11 cellular contexts compared by ENCODE assay signal in the genomic region with DNA sequence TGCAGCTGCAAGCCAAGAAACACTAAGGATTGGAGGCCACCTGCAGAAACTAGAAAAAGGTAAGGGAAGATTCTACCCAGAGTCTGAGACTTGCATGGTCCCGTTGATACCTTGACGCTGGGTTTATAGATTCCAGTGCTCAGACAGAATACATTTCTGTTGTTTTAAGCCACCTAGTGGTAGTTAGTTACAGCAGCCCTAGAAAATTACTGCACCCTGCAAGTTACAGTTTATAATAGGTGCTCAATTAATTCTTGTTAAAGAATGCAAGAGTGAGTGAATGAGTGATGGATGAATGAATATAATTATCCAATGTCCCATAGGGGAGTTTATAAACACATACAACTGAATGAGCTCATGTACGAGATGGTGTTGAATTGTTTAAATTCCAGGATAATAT.
DNase-seq lines count a peak whose midpoint lies in the region; ATAC-seq, FAIRE-seq and TF ChIP-seq lines count a peak whose summit lies in the region.
"Had no signal": no experiment of that assay in that cellular context is flagged by ENCODE, and none has a peak within 500 bp of the region (broad histone marks: within the 10 kb centered on the region; RNA-seq: fewer than 3 reads in every experiment).

No MANE protein-coding gene starts in this region.

- H3K36me3 Mint-ChIP-seq in endodermal cell (ENCODE audit: low read depth), result no peaks in the 10 kb centered on the region
- no peaks in the 10 kb centered on the region for H3K36me3 Mint-ChIP-seq in activated T-helper 1 cell treated with anti-CD3 and anti-CD28 coated beads, Interleukin-12 subunit alpha, Interleukin-12 subunit beta, Interleukin-2, Interleukin-4 antibody, amounts not matched to agents 30 ng/mL and 10 ng/mL and 1 ng/mL, durations not matched to agents 14 hours and 24 hours and 36 hours (ENCODE audit: low read depth)
- H3K36me3 Mint-ChIP-seq: CD4-positive, alpha-beta memory T cell; IgD-negative memory B cell had no signal

- intact Hi-C loops in activated T-helper 1 cell treated with anti-CD3 and anti-CD28 coated beads, Interleukin-12 subunit alpha, Interleukin-12 subunit beta, Interleukin-2, Interleukin-4 antibody, amounts not matched to agents 30 ng/mL and 10 ng/mL and 1 ng/mL, durations not matched to agents 14 hours and 24 hours and 36 hours (cut with micrococcal nuclease), result no loop called here
- intact Hi-C loops in Right ventricle myocardium inferior (cut with DNase I), result no loop called here

- no peak for FAIRE-seq in A549 (lab: Jason Lieb, UNC)

- no peak overlapping the region for H3K4me3 Mint-ChIP-seq in endodermal cell
- no peak overlapping the region for H3K4me3 Mint-ChIP-seq in activated T-helper 1 cell treated with anti-CD3 and anti-CD28 coated beads, Interleukin-12 subunit alpha, Interleukin-12 subunit beta, Interleukin-2, Interleukin-4 antibody, amounts not matched to agents 30 ng/mL and 10 ng/mL and 1 ng/mL, durations not matched to agents 14 hours and 24 hours and 36 hours
- H3K4me3 Mint-ChIP-seq: CD4-positive, alpha-beta memory T cell; IgD-negative memory B cell had no signal

- H3K27me3 ChIP-seq in endodermal cell (ENCODE audit: control insufficient read depth, insufficient read depth, low read length, poor library complexity, severe bottlenecking), result no peaks in the 10 kb centered on the region

- H3K9me3 Mint-ChIP-seq in endodermal cell, result no peaks in the 10 kb centered on the region
- H3K9me3 Mint-ChIP-seq in activated T-helper 1 cell treated with anti-CD3 and anti-CD28 coated beads, Interleukin-12 subunit alpha, Interleukin-12 subunit beta, Interleukin-2, Interleukin-4 antibody, amounts not matched to agents 30 ng/mL and 10 ng/mL and 1 ng/mL, durations not matched to agents 14 hours and 24 hours and 36 hours, result no peaks in the 10 kb centered on the region
- H3K9me3 Mint-ChIP-seq: IgD-negative memory B cell had no signal

- H3K27ac Mint-ChIP-seq in endodermal cell, result no peak overlapping the region
- H3K27ac Mint-ChIP-seq in activated T-helper 1 cell treated with anti-CD3 and anti-CD28 coated beads, Interleukin-12 subunit alpha, Interleukin-12 subunit beta, Interleukin-2, Interleukin-4 antibody, amounts not matched to agents 30 ng/mL and 10 ng/mL and 1 ng/mL, durations not matched to agents 14 hours and 24 hours and 36 hours, result no peak overlapping the region
- H3K27ac Mint-ChIP-seq: CD4-positive, alpha-beta memory T cell; IgD-negative memory B cell had no signal

- ATAC-seq in A549, result peak in 1 of 2 experiments; percentile 56; a peak in 2 of 6 replicates
- ATAC-seq in GM18909 (IDR thresholded peaks at IDR 0.05; ENCODE audit: poor library complexity, unreplicated experiment), result peak; percentile 71
- ATAC-seq in GM19328 (IDR thresholded peaks at IDR 0.05; ENCODE audit: unreplicated experiment), result no peak
- no peak for ATAC-seq in GM21825 (IDR thresholded peaks at IDR 0.05; ENCODE audit: unreplicated experiment)
- no peak for ATAC-seq in Right ventricle myocardium inferior

- 10% methylated on average over 3 of the region's 3 CpGs for WGBS in A549 (ENCODE audit: missing lambda C conversion rate)
- WGBS in endodermal cell (ENCODE audit: insufficient coverage in 1 of 2, insufficient read length in 1 of 2), 2 experiments, result 79% methylated on average over 3 of the region's 3 CpGs; no CpG with 5 or more reads in 1 of the 2 experiments

- POLR2A ChIA-PET in A549 (lab: Yijun Ruan, JAX), result no interaction called here

- no peaks in the 10 kb centered on the region for H3K4me1 Mint-ChIP-seq in endodermal cell
- H3K4me1 Mint-ChIP-seq in activated T-helper 1 cell treated with anti-CD3 and anti-CD28 coated beads, Interleukin-12 subunit alpha, Interleukin-12 subunit beta, Interleukin-2, Interleukin-4 antibody, amounts not matched to agents 30 ng/mL and 10 ng/mL and 1 ng/mL, durations not matched to agents 14 hours and 24 hours and 36 hours (ENCODE audit: low read depth), result no peaks in the 10 kb centered on the region
- H3K4me1 Mint-ChIP-seq: CD4-positive, alpha-beta memory T cell; IgD-negative memory B cell had no signal

- TF ChIP-seq CTCF in A549 (IDR thresholded peaks at IDR 0.05), result no peak
- peak; percentile 67 for TF ChIP-seq CTCF in endodermal cell (conservative IDR thresholded peaks at IDR 0.05)

- no peak overlapping the region for H3K27ac ChIP-seq in A549
- no peak overlapping the region for H3K27ac ChIP-seq in endodermal cell (ENCODE audit: low read depth, low read length)
- H3K27ac ChIP-seq: thoracic aorta had no signal

- H3K9ac ChIP-seq in endodermal cell (ENCODE audit: extremely low read depth, low read length, poor library complexity, severe bottlenecking), result no peak overlapping the region

- no peak overlapping the region for H3K4me2 ChIP-seq in A549

- peak; percentile 20 to 25; a peak in 1 of 5 replicates for TF ChIP-seq RAD21 in A549 (conservative IDR thresholded peaks at IDR 0.05 in 1 of 2, IDR thresholded peaks at IDR 0.05 in 1 of 2)

- H3K9me3 ChIP-seq in A549 (no peaks in the 10 kb centered on the region), endodermal cell (ENCODE audit: control insufficient read depth, low read length) (no peaks in the 10 kb centered on the region)
- H3K9me3 ChIP-seq: thoracic aorta had no signal

- no peaks in the 10 kb centered on the region for H3K36me3 ChIP-seq in endodermal cell (ENCODE audit: control insufficient read depth, insufficient read depth, low read length)
- H3K36me3 ChIP-seq: thoracic aorta had no signal

- CTCF ChIA-PET in A549 (lab: Yijun Ruan, JAX), result interaction anchor here (1.2 to 1.3 kb wide), 3 partner anchors 25 to 387 kb away, joined by 3 read pairs; no protein-coding TSS in a partner anchor

- no peaks in the 10 kb centered on the region for H3K27me3 Mint-ChIP-seq in endodermal cell (ENCODE audit: insufficient read depth)
- H3K27me3 Mint-ChIP-seq in activated T-helper 1 cell treated with anti-CD3 and anti-CD28 coated beads, Interleukin-12 subunit alpha, Interleukin-12 subunit beta, Interleukin-2, Interleukin-4 antibody, amounts not matched to agents 30 ng/mL and 10 ng/mL and 1 ng/mL, durations not matched to agents 14 hours and 24 hours and 36 hours (ENCODE audit: insufficient read depth), result no peaks in the 10 kb centered on the region
- H3K27me3 Mint-ChIP-seq: CD4-positive, alpha-beta memory T cell; IgD-negative memory B cell had no signal

- H3K4me3 ChIP-seq in A549 (no peak overlapping the region), endodermal cell (ENCODE audit: low read length) (no peak overlapping the region)
- H3K4me3 ChIP-seq: thoracic aorta had no signal

- no peak for TF ChIP-seq EP300 in A549 (IDR thresholded peaks at IDR 0.05)

- H3K4me1 ChIP-seq in A549 (no peaks in the 10 kb centered on the region), endodermal cell (ENCODE audit: control insufficient read depth, insufficient read depth, low read length) (no peaks in the 10 kb centered on the region)

- no peak for TF ChIP-seq POLR2A in A549 (IDR thresholded peaks at IDR 0.05; ENCODE audit: low read length)

- DNase-seq in A549 (ENCODE audit: low read depth in 1 of 2, low spot score in 1 of 2) (peak in 1 of 2 experiments; percentile 19), NAMALWA (ENCODE audit: low spot score) (peak; percentile 29), endodermal cell (no peak), Right ventricle myocardium inferior (ENCODE audit: missing footprints) (no peak)
- no peak for DNase-seq in activated T-helper 1 cell treated with anti-CD3 and anti-CD28 coated beads, Interleukin-12 subunit alpha, Interleukin-12 subunit beta, Interleukin-2, Interleukin-4 antibody, amounts not matched to agents 30 ng/mL and 10 ng/mL and 1 ng/mL, durations not matched to agents 14 hours and 24 hours and 36 hours (ENCODE audit: low spot score)
- DNase-seq: CD4-positive, alpha-beta memory T cell had no signal

TF ChIP-seq in A549, 52 proteins besides CTCF, POLR2A, EP300 and RAD21:
- TF ChIP-seq HDAC2 (IDR thresholded peaks at IDR 0.05) (no peak), ZFP36 (IDR thresholded peaks at IDR 0.05; ENCODE audit: borderline replicate concordance, partially characterized antibody) (no peak), MYC (IDR thresholded peaks at IDR 0.05; ENCODE audit: borderline replicate concordance, low read length) (no peak), CBX8 (IDR thresholded peaks at IDR 0.05) (no peak), SMC3 (IDR thresholded peaks at IDR 0.05) (0 out of 3 replicates have a peak, but pooled peaks have one; percentile 13)
- TF ChIP-seq, protein P1, sequence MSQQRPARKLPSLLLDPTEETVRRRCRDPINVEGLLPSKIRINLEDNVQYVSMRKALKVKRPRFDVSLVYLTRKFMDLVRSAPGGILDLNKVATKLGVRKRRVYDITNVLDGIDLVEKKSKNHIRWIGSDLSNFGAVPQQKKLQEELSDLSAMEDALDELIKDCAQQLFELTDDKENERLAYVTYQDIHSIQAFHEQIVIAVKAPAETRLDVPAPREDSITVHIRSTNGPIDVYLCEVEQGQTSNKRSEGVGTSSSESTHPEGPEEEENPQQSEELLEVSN (IDR thresholded peaks at IDR 0.05; ENCODE audit: borderline replicate concordance, low read depth), result no peak
